Comparison of ENCODE assay signal across 25 cellular contexts in the genomic region with DNA sequence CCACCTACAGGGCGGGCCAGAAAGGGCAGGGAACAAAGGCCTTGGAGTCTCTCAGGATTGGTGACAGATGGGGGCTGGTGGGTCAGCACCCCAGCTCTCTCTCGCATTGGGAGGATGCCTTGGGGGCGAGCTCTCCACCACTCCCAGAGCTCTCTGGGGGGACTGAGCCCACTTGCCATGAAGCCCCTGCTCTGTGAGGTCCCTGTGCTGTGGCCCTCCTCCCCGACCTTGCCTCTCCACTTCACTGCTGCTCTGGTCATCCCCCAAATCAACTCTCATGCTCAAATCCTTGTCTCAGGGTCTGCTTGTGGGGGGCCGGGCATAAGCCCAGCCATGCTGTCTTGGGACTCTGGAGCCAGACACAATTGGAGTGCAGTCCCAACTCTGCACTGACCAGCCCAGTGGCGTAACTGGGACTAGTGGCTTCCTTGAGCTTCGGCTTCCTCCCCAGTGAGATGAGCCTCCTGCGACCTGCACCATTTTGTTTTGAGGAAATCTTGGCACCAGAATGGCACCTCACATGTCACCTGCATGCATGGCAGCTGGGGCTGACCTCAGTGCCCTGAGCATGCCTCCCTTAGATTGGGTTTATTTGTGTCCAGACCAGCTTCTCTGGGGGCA.
DNase-seq lines count a peak whose midpoint lies in the region; TF ChIP-seq lines count a peak whose summit lies in the region.
"Had no signal": no experiment of that assay in that cellular context is flagged by ENCODE, and none has a peak within 500 bp of the region (broad histone marks: within the 10 kb centered on the region; RNA-seq: fewer than 3 reads in every experiment).

No MANE protein-coding gene starts in this region.

- no peaks in the 10 kb centered on the region for H3K9me3 ChIP-seq in suprapubic skin
- H3K9me3 ChIP-seq: BE2C, SJCRH30 had no signal

- H3K4me3 Mint-ChIP-seq in chondrocyte (ENCODE audit: unreplicated experiment) (no peak overlapping the region), neural crest cell (no peak overlapping the region)
- H3K4me3 Mint-ChIP-seq: CD14-positive monocyte, H9, HFFc6 had no signal

- H3K9me3 Mint-ChIP-seq in chondrocyte (ENCODE audit: low read depth): no peaks in the 10 kb centered on the region
- H3K9me3 Mint-ChIP-seq in neural crest cell: no peaks in the 10 kb centered on the region
- H3K9me3 Mint-ChIP-seq: H9, HFFc6 had no signal

- H3K27me3 ChIP-seq in suprapubic skin: peaks cover 55% of the 10 kb centered on the region
- H3K27me3 ChIP-seq: BE2C, SJCRH30 had no signal

- no peaks in the 10 kb centered on the region for H3K4me1 ChIP-seq in suprapubic skin
- H3K4me1 ChIP-seq: BE2C had no signal

- no peak overlapping the region for H3K27ac Mint-ChIP-seq in chondrocyte (ENCODE audit: unreplicated experiment)
- peak overlapping the region; percentile 47 for H3K27ac Mint-ChIP-seq in neural crest cell (ENCODE audit: unreplicated experiment)
- H3K27ac Mint-ChIP-seq: CD14-positive monocyte, H9, HFFc6 had no signal

- H3K27ac ChIP-seq in suprapubic skin: no peak overlapping the region
- H3K27ac ChIP-seq: 22Rv1, GM23248, KMS-11, SJCRH30 had no signal

- WGBS in suprapubic skin: 89% methylated on average over 4 of the region's 8 CpGs

- TF ChIP-seq EP300 in suprapubic skin (IDR thresholded peaks at IDR 0.05): no peak

- no peaks in the 10 kb centered on the region for H3K36me3 ChIP-seq in suprapubic skin
- H3K36me3 ChIP-seq: BE2C, SJCRH30 had no signal

- TF ChIP-seq POLR2A in suprapubic skin (IDR thresholded peaks at IDR 0.05): no peak

- H3K4me1 Mint-ChIP-seq in chondrocyte (ENCODE audit: low read depth): no peaks in the 10 kb centered on the region
- H3K4me1 Mint-ChIP-seq in neural crest cell: peaks cover 6% of the 10 kb centered on the region
- H3K4me1 Mint-ChIP-seq: CD14-positive monocyte had no signal

- H3K36me3 Mint-ChIP-seq in chondrocyte (ENCODE audit: low read depth): no peaks in the 10 kb centered on the region
- H3K36me3 Mint-ChIP-seq in neural crest cell (ENCODE audit: low read depth): no peaks in the 10 kb centered on the region
- H3K36me3 Mint-ChIP-seq: CD14-positive monocyte had no signal

- no peak overlapping the region for H3K4me3 ChIP-seq in suprapubic skin
- H3K4me3 ChIP-seq: GM23248, SJCRH30 had no signal

- TF ChIP-seq CTCF in chondrocyte (IDR thresholded peaks at IDR 0.05) (no peak), neural crest cell (conservative IDR thresholded peaks at IDR 0.05) (no peak), suprapubic skin (IDR thresholded peaks at IDR 0.05) (no peak)

- H3K27me3 Mint-ChIP-seq in chondrocyte (ENCODE audit: low read depth) (peaks cover 43% of the 10 kb centered on the region), neural crest cell (ENCODE audit: low read depth) (peaks cover 30% of the 10 kb centered on the region)

- peak; percentile 51 for DNase-seq in activated effector memory CD4-positive, alpha-beta T cell treated with anti-CD3 and anti-CD28 coated beads, Interleukin-2, amount 50 U/mL, for 16 hours
- DNase-seq in activated effector memory CD4-positive, alpha-beta T cell treated with Interleukin-2 at 50 U/mL for 16 hours: no peak
- DNase-seq in chondrocyte (ENCODE audit: low spot score): peak; percentile 52
- no peak for DNase-seq in neural crest cell (ENCODE audit: low read depth, low spot score)
- peak; percentile 44 to 50 for DNase-seq in suprapubic skin (ENCODE audit: low spot score in 2 of 2)
- DNase-seq in NCI-H146 treated with DMSO at 0.1 percent for 48 hours (lab: John Stamatoyannopoulos, UW; ENCODE audit: unreplicated experiment): no peak
- no peak for DNase-seq in GF-D8 (lab: John Stamatoyannopoulos, UW)
- no peak for DNase-seq in NCI-H510A (lab: John Stamatoyannopoulos, UW)
- DNase-seq: BE2C, Calu3, DND-41, GM23248, H9, HFFc6, MM.1S, NCI-H1417, NCI-H1694 treated with DMSO at 0.1 percent for 48 hours, NCI-H2081, NCI-H2227 treated with DMSO at 0.1 percent for 48 hours, NCI-H69, OCI-M1, SJCRH30 had no signal

Comparison
In these comparisons a context has a peak if more than half of its experiments do, and no peak if none do; other contexts are left out.
1. DNase-seq: peak in activated effector memory CD4-positive, alpha-beta T cell treated with anti-CD3 and anti-CD28 coated beads, Interleukin-2, amount 50 U/mL, for 16 hours (single experiment), chondrocyte (single experiment) and suprapubic skin (2 of 2); none in activated effector memory CD4-positive, alpha-beta T cell treated with Interleukin-2 at 50 U/mL for 16 hours (single experiment), neural crest cell (single experiment), NCI-H146 treated with DMSO at 0.1 percent for 48 hours (single experiment), GF-D8 (single experiment) and NCI-H510A (single experiment).